Comparison of ENCODE assay signal across 8 cellular contexts in genomic region chr4:189810318-189811181, GRCh38.
DNase-seq lines count a peak whose midpoint lies in the region; ATAC-seq and TF ChIP-seq lines count a peak whose summit lies in the region.
"Not testable (repeated sequence)": the region's sequence is repeated elsewhere in the genome, so short reads cannot be mapped to it uniquely, and the experiment has no call there.

No MANE protein-coding gene starts in this region.

- H3K36me3 ChIP-seq in Caco-2 (ENCODE audit: control insufficient read depth, insufficient read depth, low read length); breast epithelium; liver (ENCODE audit: control insufficient read depth in 4 of 4, insufficient read depth in 3 of 4, low read depth in 1 of 4, low read length in 3 of 4); testis (ENCODE audit: low read depth, missing control alignments): not testable (repeated sequence)

- peak; percentile 33 for ATAC-seq in foreskin keratinocyte

- H3K27me3 Mint-ChIP-seq in Caco-2 (ENCODE audit: insufficient read depth, unreplicated experiment); endothelial cell (ENCODE audit: unreplicated experiment): not testable (repeated sequence)
- peaks cover 53% of the 10 kb centered on the region for H3K27me3 Mint-ChIP-seq in activated T-cell treated with anti-CD3 and anti-CD28 coated beads, Interleukin-2, amount 50 U/mL, for 24 hours

- 44% methylated on average over 67 of the region's 75 CpGs for WGBS in liver
- 22 to 54% methylated on average over 41 to 47 of the region's 75 CpGs for WGBS in testis, 2 donors

- not testable (repeated sequence) for H3K4me1 ChIP-seq in Caco-2; breast epithelium; foreskin keratinocyte; liver (ENCODE audit: control insufficient read depth in 4 of 4, insufficient read depth in 4 of 4, low read length in 3 of 4); testis

- intact Hi-C loops in Caco-2 (cut with micrococcal nuclease; ENCODE audit: unreplicated experiment); breast epithelium (cut with DNase I; ENCODE audit: low total_unique reads); testis (cut with DNase I; ENCODE audit: low total_unique reads): not testable (repeated sequence)

- peak overlapping the region; percentile 78 for H3K4me3 Mint-ChIP-seq in Caco-2 (ENCODE audit: unreplicated experiment)
- peak overlapping the region; percentile 44 for H3K4me3 Mint-ChIP-seq in activated T-cell treated with anti-CD3 and anti-CD28 coated beads, Interleukin-2, amount 50 U/mL, for 24 hours
- H3K4me3 Mint-ChIP-seq in endothelial cell (ENCODE audit: unreplicated experiment) = not testable (repeated sequence)

- CTCF ChIA-PET in Caco-2 (lab: Charles Lee) = not testable (repeated sequence)

- peak overlapping the region in 1 of 2 donors; percentile 33 for H3K27ac ChIP-seq in breast epithelium
- H3K27ac ChIP-seq in foreskin keratinocyte; liver (ENCODE audit: low read depth in 1 of 2, low read length in 2 of 2); testis: not testable (repeated sequence)

- not testable (repeated sequence) for TF ChIP-seq POLR2A in breast epithelium (IDR thresholded peaks at IDR 0.05); testis (IDR thresholded peaks at IDR 0.05)

- POLR2A ChIA-PET in Caco-2 (lab: Charles Lee) = not testable (repeated sequence)

- H3K9me3 ChIP-seq in Caco-2 (peaks cover 24% of the 10 kb centered on the region), breast epithelium (peaks cover 7 to 12% of the 10 kb centered on the region in 2 donors)
- H3K9me3 ChIP-seq in liver (ENCODE audit: control insufficient read depth in 4 of 4, low read length in 3 of 4); testis: not testable (repeated sequence)

- not testable (repeated sequence) for H3K9ac ChIP-seq in liver (ENCODE audit: low read depth in 1 of 2, low read length in 2 of 2)

- TF ChIP-seq CTCF in Caco-2 (IDR thresholded peaks at IDR 0.05; ENCODE audit: insufficient read depth in 1 of 2, low read depth in 1 of 2, low read length in 1 of 2, severe bottlenecking in 1 of 2, unreplicated experiment in 1 of 2); breast epithelium (IDR thresholded peaks at IDR 0.05); endothelial cell (IDR thresholded peaks at IDR 0.05; ENCODE audit: unreplicated experiment); foreskin keratinocyte (conservative IDR thresholded peaks at IDR 0.05); liver (IDR thresholded peaks at IDR 0.05; ENCODE audit: low read depth, low read length, missing input control); testis (IDR thresholded peaks at IDR 0.05): not testable (repeated sequence)

- H3K27ac Mint-ChIP-seq in Caco-2 (ENCODE audit: unreplicated experiment) (peak overlapping the region; percentile 57), endothelial cell (ENCODE audit: unreplicated experiment) (peak overlapping the region; percentile 39)
- not testable (repeated sequence) for H3K27ac Mint-ChIP-seq in activated T-cell treated with anti-CD3 and anti-CD28 coated beads, Interleukin-2, amount 50 U/mL, for 24 hours

- DNase-seq in Caco-2 (peak; percentile 72 to 79), OCI-M1 (lab: John Stamatoyannopoulos, UW) (peak; percentile 88), breast epithelium (ENCODE audit: low spot score in 2 of 2) (peak in 1 of 2 donors; percentile 28), testis (peak; percentile 49)
- DNase-seq in activated T-cell treated with anti-CD3 and anti-CD28 coated beads, Interleukin-2, amount 50 U/mL, for 24 hours; endothelial cell (ENCODE audit: low spot score); foreskin keratinocyte: not testable (repeated sequence)

- not testable (repeated sequence) for TF ChIP-seq RAD21 in liver (IDR thresholded peaks at IDR 0.05)

- H3K4me1 Mint-ChIP-seq in Caco-2 (ENCODE audit: low read depth, unreplicated experiment); activated T-cell treated with anti-CD3 and anti-CD28 coated beads, Interleukin-2, amount 50 U/mL, for 24 hours (ENCODE audit: low read depth); endothelial cell (ENCODE audit: unreplicated experiment): not testable (repeated sequence)

- H3K36me3 Mint-ChIP-seq in Caco-2 (ENCODE audit: insufficient read depth, unreplicated experiment) = peaks cover 14% of the 10 kb centered on the region
- not testable (repeated sequence) for H3K36me3 Mint-ChIP-seq in activated T-cell treated with anti-CD3 and anti-CD28 coated beads, Interleukin-2, amount 50 U/mL, for 24 hours (ENCODE audit: low read depth); endothelial cell (ENCODE audit: low read depth, unreplicated experiment)

- H3K27me3 ChIP-seq in Caco-2 (replicated peaks; ENCODE audit: control insufficient read depth, insufficient read depth, low read length); breast epithelium; foreskin keratinocyte; liver (ENCODE audit: control insufficient read depth in 4 of 4, insufficient read depth in 4 of 4, low read length in 3 of 4); testis: not testable (repeated sequence)

- BruUV-seq in Caco-2 (replicated peaks; lab: Mats Ljungman, UMichigan) = TSS peak; percentile 95

- H3K9me3 Mint-ChIP-seq in Caco-2 (ENCODE audit: unreplicated experiment) (peaks cover 31% of the 10 kb centered on the region), endothelial cell (ENCODE audit: unreplicated experiment) (peaks cover 22% of the 10 kb centered on the region)
- peaks cover 10% of the 10 kb centered on the region for H3K9me3 Mint-ChIP-seq in activated T-cell treated with anti-CD3 and anti-CD28 coated beads, Interleukin-2, amount 50 U/mL, for 24 hours

- H3K4me3 ChIP-seq in Caco-2 (ENCODE audit: low read depth, low read length) (peak overlapping the region; percentile 41), breast epithelium (peak overlapping the region; percentile 6 to 54 (median 39)), liver (ENCODE audit: low read depth in 1 of 3, low read length in 3 of 3) (peak overlapping the region in 1 of 3 donors; percentile 38), testis (peak overlapping the region; percentile 5 to 44)

TF ChIP-seq in liver, 16 proteins besides CTCF, POLR2A, EP300 and RAD21:
- TF ChIP-seq GABPA (IDR thresholded peaks at IDR 0.05 in 1 of 2, conservative IDR thresholded peaks at IDR 0.05 in 1 of 2) = peak; percentile 30 to 68
TF ChIP-seq in liver: peak in this region for 1; not testable (repeated sequence) for 15.
